Comparison of ENCODE assay signal across 10 cellular contexts in genomic region chr11:111913997-111914396, GRCh38. TPM values are rescaled to one million over a fixed set of nuclear protein-coding genes. Genes with fewer than 3 reads are reported as not detected.
DNase-seq lines count a peak whose midpoint lies in the region; TF ChIP-seq lines count a peak whose summit lies in the region.
"Had no signal": no experiment of that assay in that cellular context is flagged by ENCODE, and none has a peak within 500 bp of the region (broad histone marks: within the 10 kb centered on the region; RNA-seq: fewer than 3 reads in every experiment).

No MANE protein-coding gene starts in this region.

- no peak for TF ChIP-seq CTCF in RWPE1 (conservative IDR thresholded peaks at IDR 0.05; ENCODE audit: low read depth)
- no peak for TF ChIP-seq CTCF in foreskin fibroblast (IDR thresholded peaks at IDR 0.05; ENCODE audit: low read depth, low read length)

- peak overlapping the region; percentile 43 to 62 for H3K4me3 ChIP-seq in foreskin fibroblast (ENCODE audit: low read depth in 1 of 2, low read length in 2 of 2)
- no peak overlapping the region for H3K4me3 ChIP-seq in neuronal stem cell (ENCODE audit: low read length in 2 of 2)

- CTCF ChIA-PET in RWPE1 (lab: Yijun Ruan, JAX), result interaction anchor here (0.9 to 1.0 kb wide), 2 partner anchors 12 to 34 kb away, joined by 3 read pairs; no protein-coding TSS in a partner anchor

- in situ Hi-C loops in ACHN (cut with HindIII; ENCODE audit: low pct_ligation_motif_present, low pct_unique_long_range_greater_than_20kb, low sequenced_read_pairs), result no loop called here

- no peak overlapping the region for H4K8ac ChIP-seq in neuronal stem cell (ENCODE audit: low read depth, low read length)

- H2BK12ac ChIP-seq in neuronal stem cell (ENCODE audit: low read length), result no peak overlapping the region

- H2BK15ac ChIP-seq in neuronal stem cell (ENCODE audit: low read length), result no peak overlapping the region

- no CpG with 5 or more reads among the region's 4 CpGs for WGBS in neuronal stem cell (ENCODE audit: extremely low coverage in 2 of 2, insufficient read length in 2 of 2, insufficient replicate concordance in 1 of 2), 2 donors

- H3K9me3 ChIP-seq in neuronal stem cell (replicated peaks in 1 of 2; ENCODE audit: control insufficient read depth in 2 of 2, insufficient read depth in 1 of 2, low read depth in 1 of 2, low read length in 2 of 2), result no peaks in the 10 kb centered on the region

- no peaks in the 10 kb centered on the region for H3K27me3 ChIP-seq in neuronal stem cell (ENCODE audit: control insufficient read depth in 3 of 3, insufficient read depth in 3 of 3, low read depth in 1 of 3, low read length in 3 of 3)

- no peak overlapping the region for H2BK5ac ChIP-seq in neuronal stem cell (ENCODE audit: low read length)

- H2AK5ac ChIP-seq in neuronal stem cell (ENCODE audit: low read depth, low read length), result peak overlapping the region; percentile 33

- POLR2A ChIA-PET in RWPE1 (lab: Yijun Ruan, JAX; ENCODE audit: low non-redundant PET), result no interaction called here

- H3K4me2 ChIP-seq in neuronal stem cell (ENCODE audit: insufficient read depth, low read length, poor library complexity, severe bottlenecking), result no peak overlapping the region

- H3K14ac ChIP-seq in neuronal stem cell (ENCODE audit: low read length), result no peak overlapping the region

- no peak overlapping the region for H2BK120ac ChIP-seq in neuronal stem cell (ENCODE audit: low read depth, low read length)

- peak overlapping the region; percentile 98 for H3K27ac ChIP-seq in RWPE1
- H3K27ac ChIP-seq in neuronal stem cell (replicated peaks; ENCODE audit: low read length), result no peak overlapping the region
- H3K27ac ChIP-seq: C4-2B had no signal

- no peak overlapping the region for H3K9ac ChIP-seq in neuronal stem cell (ENCODE audit: low read depth, low read length, poor library complexity)

- H4K91ac ChIP-seq in neuronal stem cell (ENCODE audit: low read depth, low read length, poor library complexity), result no peak overlapping the region

- no peaks in the 10 kb centered on the region for H3K36me3 ChIP-seq in neuronal stem cell (replicated peaks in 1 of 2; ENCODE audit: control insufficient read depth in 2 of 2, insufficient read depth in 2 of 2, low read length in 2 of 2)

- H3K4me1 ChIP-seq in neuronal stem cell (ENCODE audit: control insufficient read depth in 2 of 2, insufficient read depth in 1 of 2, low read depth in 1 of 2, low read length in 2 of 2), result peaks cover 8 to 16% of the 10 kb centered on the region in 2 donors

- peak overlapping the region; percentile 53 for H2AFZ ChIP-seq in neuronal stem cell (ENCODE audit: low read length)

- no peak overlapping the region for H3K18ac ChIP-seq in neuronal stem cell (ENCODE audit: low read length)

- peak; percentile 49 for DNase-seq in ACHN
- DNase-seq in RWPE1 (ENCODE audit: low spot score), result no peak
- DNase-seq in foreskin fibroblast, result peak in 1 of 2 donors; percentile 84
- no peak for DNase-seq in neuronal stem cell (ENCODE audit: low spot score)
- DNase-seq in DMS53 treated with DMSO at 0.1 percent for 48 hours (lab: John Stamatoyannopoulos, UW; ENCODE audit: unreplicated experiment), result no peak
- DNase-seq in SKM-1 (lab: John Stamatoyannopoulos, UW; ENCODE audit: unreplicated experiment), result no peak
- no peak for DNase-seq in Kasumi-1 (lab: John Stamatoyannopoulos, UW)
- no peak for DNase-seq in NCI-H526 treated with DMSO at 0.1 percent for 48 hours (lab: John Stamatoyannopoulos, UW)
- DNase-seq: activated T-cell treated with anti-CD3 and anti-CD28 coated beads, Interleukin-2, amount 50 U/mL, for 1 hour had no signal

- H3K79me1 ChIP-seq in neuronal stem cell (ENCODE audit: low read depth, low read length), result no peaks in the 10 kb centered on the region

- H3K4ac ChIP-seq in neuronal stem cell (ENCODE audit: low read length), result peak overlapping the region; percentile 17

- no peak overlapping the region for H3K23ac ChIP-seq in neuronal stem cell (ENCODE audit: low read depth, low read length, poor library complexity)

RNA-seq across cellular contexts. Expression of gene HSPB2, which starts 1.5 kb away (rescaled TPM):
- 0.14 TPM for polyA plus RNA-seq in neuronal stem cell (2013, experiment 1 of 2)
- 0.21 TPM for polyA plus RNA-seq in neuronal stem cell (2013, experiment 2 of 2)

RNA-seq across cellular contexts. Expression of gene CRYAB, which starts 2.4 kb away (rescaled TPM):
- polyA plus RNA-seq in neuronal stem cell (2013, experiment 1 of 2), result 2.4 TPM
- 2.2 TPM for polyA plus RNA-seq in neuronal stem cell (2013, experiment 2 of 2)

RNA-seq across cellular contexts. Expression of gene C11orf52, which starts 4.7 kb away (rescaled TPM):
- polyA plus RNA-seq in neuronal stem cell (2013, experiment 1 of 2), result 0.14 TPM
- polyA plus RNA-seq in neuronal stem cell (2013, experiment 2 of 2), result 0.17 TPM

RNA-seq across cellular contexts. Expression of gene DIXDC1, which starts 23.1 kb away (rescaled TPM):
- 16.8 TPM for polyA plus RNA-seq in neuronal stem cell (2013, experiment 1 of 2)
- 17.4 TPM for polyA plus RNA-seq in neuronal stem cell (2013, experiment 2 of 2)

RNA-seq across cellular contexts. Expression of gene CFAP68, which starts 34.7 kb away (rescaled TPM):
- 56.0 TPM for polyA plus RNA-seq in neuronal stem cell (2013, experiment 1 of 2)
- 51.1 TPM for polyA plus RNA-seq in neuronal stem cell (2013, experiment 2 of 2)

Comparison
In these comparisons a context has a peak if more than half of its experiments do, and no peak if none do; other contexts are left out.
1. H3K4me3 ChIP-seq: peak in foreskin fibroblast (2 of 2); none in neuronal stem cell (0 of 2).